Comparison of ENCODE assay signal across 9 cellular contexts in the genomic region with DNA sequence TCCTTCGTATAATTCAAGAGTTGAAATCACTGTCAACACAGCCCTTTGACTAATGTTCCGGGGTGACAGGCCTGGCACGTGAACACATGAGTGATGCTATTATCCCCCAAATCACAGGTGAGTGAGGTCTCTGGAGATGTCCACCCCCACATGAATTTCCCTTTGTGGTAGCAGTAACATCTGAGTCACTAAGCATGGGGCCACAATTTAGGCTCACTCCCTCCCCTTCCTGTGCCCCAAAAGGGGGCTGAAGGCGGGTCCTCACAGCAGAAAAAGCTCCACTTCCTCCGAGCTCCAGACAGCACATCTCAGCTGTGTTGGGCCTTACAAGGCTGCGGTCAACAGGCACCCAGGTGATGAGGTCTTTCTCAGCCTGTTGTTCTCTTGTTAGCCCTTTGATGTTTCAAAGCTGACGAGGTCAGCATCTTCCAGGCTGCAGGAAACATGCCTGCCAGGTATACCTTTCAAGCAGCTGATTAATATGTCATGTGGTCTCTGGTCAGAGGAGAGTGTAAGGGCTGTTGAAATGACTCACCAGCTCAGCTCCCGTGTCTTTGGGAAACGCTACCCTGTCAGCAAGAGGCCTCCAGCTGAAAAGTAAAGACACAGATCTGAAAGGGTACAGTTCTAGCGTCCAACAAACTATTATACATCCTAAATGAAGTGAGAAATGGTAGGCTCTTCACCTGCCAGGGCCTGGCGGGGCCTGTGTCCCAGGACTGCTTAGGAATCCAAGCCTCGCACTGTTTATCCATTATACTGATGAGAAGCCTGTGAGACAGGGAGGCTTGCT.
DNase-seq lines count a peak whose midpoint lies in the region; ATAC-seq and TF ChIP-seq lines count a peak whose summit lies in the region.
"Had no signal": no experiment of that assay in that cellular context is flagged by ENCODE, and none has a peak within 500 bp of the region (broad histone marks: within the 10 kb centered on the region; RNA-seq: fewer than 3 reads in every experiment).

No MANE protein-coding gene starts in this region.

- peak in 1 of 2 donors; percentile 61 for DNase-seq in cardiac muscle cell (ENCODE audit: low read depth in 1 of 2, low spot score in 1 of 2)
- no peak for DNase-seq in Right ventricle myocardium superior
- DNase-seq in amniotic epithelial cell (ENCODE audit: low read depth), result peak; percentile 82
- peak; percentile 66 for DNase-seq in natural killer cell
- no peak for DNase-seq in stomach
- no peak for DNase-seq in NCI-H2107 treated with DMSO at 0.1 percent for 48 hours (lab: John Stamatoyannopoulos, UW; ENCODE audit: unreplicated experiment)
- DNase-seq: left cardiac atrium had no signal

- TF ChIP-seq CTCF in cardiac muscle cell (IDR thresholded peaks at IDR 0.05; ENCODE audit: low read depth, low read length) (no peak), SU-DHL-6 (IDR thresholded peaks at IDR 0.05; ENCODE audit: insufficient read depth, low read length, poor library complexity, severe bottlenecking) (no peak), natural killer cell (IDR thresholded peaks at IDR 0.05) (no peak), stomach (IDR thresholded peaks at IDR 0.05) (no peak)

- H3K36me3 ChIP-seq in cardiac muscle cell (no peaks in the 10 kb centered on the region), SU-DHL-6 (ENCODE audit: low read length) (no peaks in the 10 kb centered on the region), stomach (no peaks in the 10 kb centered on the region)

- no peak overlapping the region for H3K4me3 ChIP-seq in cardiac muscle cell
- H3K4me3 ChIP-seq in SU-DHL-6 (ENCODE audit: insufficient read depth, low read length, poor library complexity, severe bottlenecking), result peak overlapping the region; percentile 45
- H3K4me3 ChIP-seq in stomach, result no peak overlapping the region

- no peak for TF ChIP-seq POLR2A in stomach (IDR thresholded peaks at IDR 0.05)

- no peaks in the 10 kb centered on the region for H3K36me3 Mint-ChIP-seq in natural killer cell

- H3K9me2 ChIP-seq in SU-DHL-6 (replicated peaks; ENCODE audit: insufficient read depth, low read length), result no peaks in the 10 kb centered on the region

- H3K4me1 ChIP-seq in cardiac muscle cell (ENCODE audit: low read depth) (peaks cover 49% of the 10 kb centered on the region), stomach (peaks cover 30 to 75% (median 53%) of the 10 kb centered on the region in 4 donors)

- no peak overlapping the region for H2AFZ ChIP-seq in SU-DHL-6 (ENCODE audit: low read depth, low read length, severe bottlenecking)

- peak overlapping the region; percentile 89 to 96 for H3K27ac Mint-ChIP-seq in natural killer cell

- no peaks in the 10 kb centered on the region for H3K9me3 ChIP-seq in cardiac muscle cell (ENCODE audit: low read depth)
- H3K9me3 ChIP-seq in SU-DHL-6 (ENCODE audit: insufficient read depth, low read length), result no peaks in the 10 kb centered on the region
- no peaks in the 10 kb centered on the region for H3K9me3 ChIP-seq in stomach

- TF ChIP-seq EP300 in stomach (IDR thresholded peaks at IDR 0.05), result no peak

- H3F3A ChIP-seq in SU-DHL-6 (ENCODE audit: insufficient read depth), result peaks cover 29% of the 10 kb centered on the region

- peak overlapping the region; percentile 47 for H3K4me3 Mint-ChIP-seq in natural killer cell

- H3K27ac ChIP-seq in cardiac muscle cell (peak overlapping the region; percentile 31), SU-DHL-6 (ENCODE audit: low read depth, low read length) (peak overlapping the region; percentile 92), stomach (peak overlapping the region in 4 of 5 donors; percentile 17 to 82 (median 76))

- WGBS in stomach, 5 donors, result 62 to 74% (median 72%) methylated on average over 11 to 12 of the region's 12 CpGs

- intact Hi-C loops in Right ventricle myocardium superior (cut with DNase I) (loop anchor here (10.0 kb wide), 1 partner anchor 99 kb away; no protein-coding TSS in a partner anchor), natural killer cell (cut with micrococcal nuclease) (loop anchor here (2.0 to 5.0 kb wide), 2 partner anchors 47 to 107 kb away; a partner anchor contains a TSS), stomach (cut with DNase I; ENCODE audit: low total_unique reads) (no loop called here)

- H3K9ac ChIP-seq in SU-DHL-6 (ENCODE audit: low read length), result peak overlapping the region; percentile 65

- no peaks in the 10 kb centered on the region for H4K20me1 ChIP-seq in SU-DHL-6 (ENCODE audit: low read depth, low read length)

- H3K27me3 Mint-ChIP-seq in natural killer cell (ENCODE audit: low read depth in 2 of 2), result no peaks in the 10 kb centered on the region

- H3K79me2 ChIP-seq in SU-DHL-6 (ENCODE audit: insufficient read depth, low read length), result peaks cover 28% of the 10 kb centered on the region

- no peaks in the 10 kb centered on the region for H3K27me3 ChIP-seq in cardiac muscle cell
- H3K27me3 ChIP-seq in SU-DHL-6 (ENCODE audit: low read length), result no peaks in the 10 kb centered on the region
- no peaks in the 10 kb centered on the region for H3K27me3 ChIP-seq in stomach

- peak overlapping the region; percentile 83 for H3K4me2 ChIP-seq in SU-DHL-6 (ENCODE audit: low read depth, low read length, poor library complexity, severe bottlenecking)

- H3K4me1 Mint-ChIP-seq in natural killer cell, result peaks cover 32 to 45% of the 10 kb centered on the region in 2 donors

- ATAC-seq in Right ventricle myocardium superior (ENCODE audit: poor library complexity) (no peak), HG03196 (IDR thresholded peaks at IDR 0.05; ENCODE audit: unreplicated experiment) (peak; percentile 66), natural killer cell (peak; percentile 86 to 88 (median 88))

- no peaks in the 10 kb centered on the region for H3K9me3 Mint-ChIP-seq in natural killer cell

Comparison
In these comparisons a context has a peak if more than half of its experiments do, and no peak if none do; other contexts are left out.
1. DNase-seq: peak in amniotic epithelial cell (single experiment) and natural killer cell (single experiment); none in Right ventricle myocardium superior (single experiment), stomach (single experiment) and NCI-H2107 treated with DMSO at 0.1 percent for 48 hours (single experiment).
2. H3K27ac ChIP-seq: peak in every context shown above with its lines; median percentile 92 in SU-DHL-6; 76 in stomach; 31 in cardiac muscle cell.